In genomic region chr1:1858382-1859086, GRCh38 we compare ENCODE assay signal across 7 cellular contexts. TPM values are rescaled to one million over a fixed set of nuclear protein-coding genes. Genes with fewer than 3 reads are reported as not detected.
DNase-seq lines count a peak whose midpoint lies in the region; ATAC-seq, FAIRE-seq and TF ChIP-seq lines count a peak whose summit lies in the region.

No MANE protein-coding gene starts in this region.

- intact Hi-C loops in ovary (cut with DNase I), result no loop called here

- no peaks in the 10 kb centered on the region for H3K27me3 ChIP-seq in ovary

- TF ChIP-seq CTCF in ovary (IDR thresholded peaks at IDR 0.05), result peak in 1 of 3 donors; percentile 30

- TF ChIP-seq POLR2A in ovary (IDR thresholded peaks at IDR 0.05), result no peak

- no peaks in the 10 kb centered on the region for H3K36me3 Mint-ChIP-seq in activated naive CD8-positive, alpha-beta T cell

- no peak for TF ChIP-seq EP300 in ovary (IDR thresholded peaks at IDR 0.05)

- H3K4me1 ChIP-seq in ovary (ENCODE audit: insufficient read depth), result peaks cover 32% of the 10 kb centered on the region

- ATAC-seq in GM19452 (IDR thresholded peaks at IDR 0.05; ENCODE audit: unreplicated experiment), result no peak

- H3K4me3 Mint-ChIP-seq in activated naive CD8-positive, alpha-beta T cell, result no peak overlapping the region

- no peaks in the 10 kb centered on the region for H3K9me3 ChIP-seq in ovary

- H3K27ac ChIP-seq in ovary, result peak overlapping the region in 1 of 2 donors; percentile 46

- H3K4me3 ChIP-seq in ovary, result no peak overlapping the region

- FAIRE-seq in frontal cortex (lab: Jason Lieb, UNC), result no peak

- peak; percentile 61 for DNase-seq in GM04503 (ENCODE audit: low read depth)
- peak; percentile 61 for DNase-seq in NCI-H2196 (lab: John Stamatoyannopoulos, UW; ENCODE audit: unreplicated experiment)
- DNase-seq in frontal cortex (ENCODE audit: low spot score in 2 of 2), result peak; percentile 39 to 78
- DNase-seq in ovary, result peak; percentile 59 to 84 (median 60)
- DNase-seq in OCI-M2 (lab: John Stamatoyannopoulos, UW; ENCODE audit: unreplicated experiment), result no peak

- H3K9me3 Mint-ChIP-seq in activated naive CD8-positive, alpha-beta T cell (ENCODE audit: low read depth), result no peaks in the 10 kb centered on the region

- 28 to 33% (median 31%) methylated on average over 9 of the region's 9 CpGs for WGBS in ovary, 3 donors

- peaks cover 80% of the 10 kb centered on the region for H3K4me1 Mint-ChIP-seq in activated naive CD8-positive, alpha-beta T cell (ENCODE audit: low read depth)

- H3K27ac Mint-ChIP-seq in activated naive CD8-positive, alpha-beta T cell, result peak overlapping the region; percentile 66

- H3K36me3 ChIP-seq in ovary, result no peaks in the 10 kb centered on the region

- H3K27me3 Mint-ChIP-seq in activated naive CD8-positive, alpha-beta T cell, result no peaks in the 10 kb centered on the region

RNA-seq across cellular contexts. Expression of gene GNB1, which starts 32.4 kb away (rescaled TPM):
- total RNA-seq in frontal cortex (154 TPM), ovary (100 to 1,000 TPM in 6 of 7 donors, 10 to 100 TPM in 1; 92.9 to 314 (median 255) TPM)
- 100 to 1,000 TPM; 137 to 262 TPM for polyA plus RNA-seq in ovary

RNA-seq across cellular contexts. Expression of gene CALML6, which starts 56.5 kb away (rescaled TPM):
- total RNA-seq in frontal cortex (not detected), ovary (under 1 TPM in 6 of 7 donors, not detected in 1; 0.10 to 0.43 (median 0.14) TPM)
- polyA plus RNA-seq in ovary, result under 1 TPM in 1 of 2 donors, not detected in 1; 0.04 TPM
